24 cellular contexts compared by ENCODE assay signal in the genomic region with DNA sequence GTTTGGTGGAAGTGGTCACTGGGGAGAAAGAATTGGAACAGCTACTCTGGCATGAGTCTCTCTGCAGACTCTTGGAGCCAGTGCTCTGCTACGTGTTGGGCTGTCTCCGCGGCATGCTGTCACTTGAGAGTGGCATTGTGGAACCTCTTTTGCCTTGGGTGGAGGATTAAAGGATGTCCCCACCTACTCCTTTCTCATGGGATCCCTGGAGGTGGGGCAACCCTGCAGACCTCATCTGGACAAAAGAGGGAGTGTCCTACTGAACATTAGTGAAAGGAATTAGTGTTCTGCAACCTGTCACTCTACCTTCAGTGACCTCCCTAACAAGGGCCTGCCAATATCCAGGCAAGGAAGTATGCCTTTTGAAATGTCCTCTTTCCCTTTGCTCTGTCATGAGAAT.
"Had no signal": no experiment of that assay in that cellular context is flagged by ENCODE, and none has a peak within 500 bp of the region (broad histone marks: within the 10 kb centered on the region; RNA-seq: fewer than 3 reads in every experiment).

No MANE protein-coding gene starts in this region.

- H3K27me3 Mint-ChIP-seq: activated CD4-positive, alpha-beta memory T cell treated with anti-CD3 and anti-CD28 coated beads for 36 hours; dendritic cell treated with granulocyte-macrophage colony-stimulating factor and Interleukin-4, amounts not matched to agents 40 ng/mL and 50 ng/mL, for 4 days had no signal

- H3K4me1 ChIP-seq: left lung, prostate gland, right atrium auricular region, spleen had no signal

- H3K36me3 Mint-ChIP-seq: activated CD4-positive, alpha-beta memory T cell treated with anti-CD3 and anti-CD28 coated beads for 36 hours; activated naive CD8-positive, alpha-beta T cell treated with anti-CD3 and anti-CD28 coated beads, Interleukin-2, amount 10 ng/mL, durations not matched to agents 7 days and 5 days; immature natural killer cell; naive thymus-derived CD8-positive, alpha-beta T cell had no signal

- H3K36me3 ChIP-seq: cardiac muscle cell, left lung, ovary, prostate gland, right atrium auricular region, spleen, tibial artery had no signal

- H3K4me1 Mint-ChIP-seq: activated naive CD8-positive, alpha-beta T cell treated with anti-CD3 and anti-CD28 coated beads, Interleukin-2, amount 10 ng/mL, durations not matched to agents 7 days and 5 days; immature natural killer cell; naive thymus-derived CD8-positive, alpha-beta T cell; T-helper 17 cell had no signal

- H3K27ac ChIP-seq: cardiac muscle cell, hepatocyte, left lung, ovary, prostate gland, right atrium auricular region, spleen, tibial artery had no signal

- H3K9me3 ChIP-seq: left lung, ovary, prostate gland, right atrium auricular region, spleen, tibial artery had no signal

- H3K4me3 Mint-ChIP-seq: activated CD4-positive, alpha-beta memory T cell treated with anti-CD3 and anti-CD28 coated beads for 36 hours; activated naive CD8-positive, alpha-beta T cell treated with anti-CD3 and anti-CD28 coated beads, Interleukin-2, amount 10 ng/mL, durations not matched to agents 7 days and 5 days; dendritic cell treated with granulocyte-macrophage colony-stimulating factor and Interleukin-4, amounts not matched to agents 40 ng/mL and 50 ng/mL, for 4 days; immature natural killer cell; naive thymus-derived CD8-positive, alpha-beta T cell; T-helper 17 cell had no signal

- H3K9me3 Mint-ChIP-seq: activated CD4-positive, alpha-beta memory T cell treated with anti-CD3 and anti-CD28 coated beads for 36 hours; activated naive CD8-positive, alpha-beta T cell treated with anti-CD3 and anti-CD28 coated beads, Interleukin-2, amount 10 ng/mL, durations not matched to agents 7 days and 5 days; dendritic cell treated with granulocyte-macrophage colony-stimulating factor and Interleukin-4, amounts not matched to agents 40 ng/mL and 50 ng/mL, for 4 days had no signal

- H3K4me3 ChIP-seq: cardiac muscle cell, hepatocyte, left lung, lung, ovary, prostate gland, right atrium auricular region, spleen, tibial artery had no signal

- H3K27ac Mint-ChIP-seq: activated CD4-positive, alpha-beta memory T cell treated with anti-CD3 and anti-CD28 coated beads for 36 hours; activated naive CD8-positive, alpha-beta T cell treated with anti-CD3 and anti-CD28 coated beads, Interleukin-2, amount 10 ng/mL, durations not matched to agents 7 days and 5 days; dendritic cell treated with granulocyte-macrophage colony-stimulating factor and Interleukin-4, amounts not matched to agents 40 ng/mL and 50 ng/mL, for 4 days; immature natural killer cell; naive thymus-derived CD8-positive, alpha-beta T cell; T-helper 17 cell had no signal

- DNase-seq: activated CD4-positive, alpha-beta memory T cell treated with anti-CD3 and anti-CD28 coated beads for 36 hours; activated CD4-positive, alpha-beta T cell treated with anti-CD3 and anti-CD28 coated beads for 48 hours; activated naive CD4-positive, alpha-beta T cell treated with Interleukin-2 at 50 U/mL for 16 hours; activated naive CD8-positive, alpha-beta T cell treated with anti-CD3 and anti-CD28 coated beads, Interleukin-2, amount 10 ng/mL, durations not matched to agents 7 days and 5 days; activated T-cell treated with anti-CD3 and anti-CD28 coated beads, Interleukin-2, amount 50 U/mL, for 48 hours; effector CD8-positive, alpha-beta T cell; glutamatergic neuron; immature natural killer cell; kidney glomerular epithelial cell; left lung; naive thymus-derived CD8-positive, alpha-beta T cell; ovary; spleen; stimulated activated CD4-positive, alpha-beta T cell treated with anti-CD3 and anti-CD28 coated beads, Interleukin-4, amount 100 ng/mL, for 24 hours; stimulated activated naive CD8-positive, alpha-beta T cell treated with anti-CD3 and anti-CD28 coated beads, Interleukin-15, Interleukin-2, amounts not matched to agents 100 U/mL and 50 U/mL, for 24 hours; substantia nigra; T-helper 17 cell; tibial artery had no signal

- H3K27me3 ChIP-seq: cardiac muscle cell, hepatocyte, left lung, ovary, right atrium auricular region, spleen, tibial artery had no signal
